8 cellular contexts compared by ENCODE assay signal in genomic region chr1:31723828-31724359, GRCh38. TPM values are rescaled to one million over a fixed set of nuclear protein-coding genes. Genes with fewer than 3 reads are reported as not detected.
DNase-seq lines count a peak whose midpoint lies in the region; ATAC-seq lines count a peak whose summit lies in the region.

No MANE protein-coding gene starts in this region.

- peak; percentile 65 for DNase-seq in GM19240 (ENCODE audit: insufficient read length, low spot score)
- DNase-seq in OCI-M1 (lab: John Stamatoyannopoulos, UW), result peak; percentile 75
- DNase-seq in astrocyte of the hippocampus (ENCODE audit: low read depth, low spot score), result peak; percentile 89
- peak; percentile 57 for DNase-seq in iris pigment epithelial cell (ENCODE audit: low read depth)

- peak overlapping the region; percentile 5 for H3K27ac ChIP-seq in temporal lobe (ENCODE audit: low read depth, low read length)

- ATAC-seq in GM19455 (IDR thresholded peaks at IDR 0.05; ENCODE audit: unreplicated experiment) (no peak), GM21360 (IDR thresholded peaks at IDR 0.05; ENCODE audit: unreplicated experiment) (no peak), GM21723 (IDR thresholded peaks at IDR 0.05; ENCODE audit: unreplicated experiment) (no peak)

RNA-seq across cellular contexts. Expression of gene COL16A1, which starts 20.1 kb away (rescaled TPM):
- 10.3 TPM for total RNA-seq in temporal lobe

RNA-seq across cellular contexts. Expression of gene ADGRB2, which starts 40.2 kb away (rescaled TPM):
- total RNA-seq in temporal lobe, result 60.2 TPM
